ENCODE assay signal across 26 cellular contexts in the genomic region with DNA sequence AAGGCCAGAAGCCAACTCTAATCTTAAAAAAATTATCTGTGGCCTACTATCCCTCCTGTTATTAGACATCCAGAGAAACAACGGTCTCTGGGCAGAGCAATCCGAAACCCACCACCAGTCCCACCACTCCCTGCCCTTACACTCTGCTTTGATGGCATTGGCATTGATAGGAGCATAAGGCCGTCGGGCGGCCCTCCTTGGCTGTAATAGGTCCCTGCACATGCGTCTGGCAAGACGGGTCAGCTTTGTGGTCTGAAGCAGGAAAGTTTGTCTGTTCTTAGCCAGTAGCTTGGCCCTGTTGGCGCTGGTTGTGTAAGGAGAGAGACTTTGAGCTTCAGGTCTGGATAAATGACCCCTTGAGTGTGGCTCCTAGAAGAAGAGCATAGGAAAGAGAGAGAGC. TPM values are rescaled to one million over a fixed set of nuclear protein-coding genes. Genes with fewer than 3 reads are reported as not detected.
DNase-seq lines count a peak whose midpoint lies in the region; ATAC-seq and TF ChIP-seq lines count a peak whose summit lies in the region.
"Had no signal": no experiment of that assay in that cellular context is flagged by ENCODE, and none has a peak within 500 bp of the region (broad histone marks: within the 10 kb centered on the region; RNA-seq: fewer than 3 reads in every experiment).

No MANE protein-coding gene starts in this region.

- intact Hi-C loops in left ventricle myocardium superior (cut with micrococcal nuclease), result no loop called here
- intact Hi-C loops in left ventricle myocardium inferior (cut with micrococcal nuclease), result no loop called here
- intact Hi-C loops in activated CD4-positive, alpha-beta memory T cell treated with anti-CD3 and anti-CD28 coated beads for 36 hours (cut with micrococcal nuclease), result no loop called here
- intact Hi-C loops in dendritic cell treated with granulocyte-macrophage colony-stimulating factor and Interleukin-4, amounts not matched to agents 40 ng/mL and 50 ng/mL, for 4 days (cut with micrococcal nuclease), result no loop called here

- 76 to 89% methylated on average over 8 of the region's 8 CpGs for WGBS in tibial nerve, 2 donors

- no peaks in the 10 kb centered on the region for H3K9me3 ChIP-seq in left ventricle myocardium inferior (replicated peaks)
- no peaks in the 10 kb centered on the region for H3K9me3 ChIP-seq in tibial nerve
- H3K9me3 ChIP-seq: left lung, MG63, pancreas, Peyer's patch had no signal

- CTCF ChIA-PET in activated CD4-positive, alpha-beta memory T cell treated with anti-CD3 and anti-CD28 coated beads for 36 hours (lab: Charles Lee), result interaction anchor here (1.3 to 1.6 kb wide), 3 partner anchors 14 to 170 kb away, joined by 3 to 8 read pairs (median 5); a partner anchor contains a TSS

- peaks cover 70% of the 10 kb centered on the region for H3K4me1 Mint-ChIP-seq in activated CD4-positive, alpha-beta memory T cell treated with anti-CD3 and anti-CD28 coated beads for 36 hours (ENCODE audit: low read depth)
- peaks cover 74% of the 10 kb centered on the region for H3K4me1 Mint-ChIP-seq in dendritic cell treated with granulocyte-macrophage colony-stimulating factor and Interleukin-4, amounts not matched to agents 40 ng/mL and 50 ng/mL, for 4 days (ENCODE audit: low read depth)
- H3K4me1 Mint-ChIP-seq in progenitor cell of endocrine pancreas (ENCODE audit: low read depth), result peaks cover 22% of the 10 kb centered on the region

- no peaks in the 10 kb centered on the region for H3K27me3 Mint-ChIP-seq in activated CD4-positive, alpha-beta memory T cell treated with anti-CD3 and anti-CD28 coated beads for 36 hours
- H3K27me3 Mint-ChIP-seq in dendritic cell treated with granulocyte-macrophage colony-stimulating factor and Interleukin-4, amounts not matched to agents 40 ng/mL and 50 ng/mL, for 4 days, result no peaks in the 10 kb centered on the region
- no peaks in the 10 kb centered on the region for H3K27me3 Mint-ChIP-seq in progenitor cell of endocrine pancreas
- H3K27me3 Mint-ChIP-seq: natural killer cell treated with Interleukin-12 subunit alpha and Interleukin-12 subunit beta and Interleukin-15 and Interleukin-18, amount 100 ng/mL, for 72 hours had no signal

- no peak for ATAC-seq in left ventricle myocardium superior
- no peak for ATAC-seq in esophagus mucosa
- ATAC-seq: left lung; natural killer cell treated with Interleukin-12 subunit alpha and Interleukin-12 subunit beta and Interleukin-15 and Interleukin-18, amount 100 ng/mL, for 72 hours; pancreas had no signal

- no peaks in the 10 kb centered on the region for H3K27me3 ChIP-seq in left ventricle myocardium inferior (ENCODE audit: low read depth)
- H3K27me3 ChIP-seq in tibial nerve, result no peaks in the 10 kb centered on the region
- H3K27me3 ChIP-seq: left lung, MG63, pancreas, Peyer's patch had no signal

- H3K9me3 Mint-ChIP-seq in activated CD4-positive, alpha-beta memory T cell treated with anti-CD3 and anti-CD28 coated beads for 36 hours, result no peaks in the 10 kb centered on the region
- no peaks in the 10 kb centered on the region for H3K9me3 Mint-ChIP-seq in dendritic cell treated with granulocyte-macrophage colony-stimulating factor and Interleukin-4, amounts not matched to agents 40 ng/mL and 50 ng/mL, for 4 days
- H3K9me3 Mint-ChIP-seq in progenitor cell of endocrine pancreas (ENCODE audit: low read depth), result no peaks in the 10 kb centered on the region
- H3K9me3 Mint-ChIP-seq: CD8-positive, alpha-beta memory T cell; immature natural killer cell; natural killer cell treated with Interleukin-12 subunit alpha and Interleukin-12 subunit beta and Interleukin-15 and Interleukin-18, amount 100 ng/mL, for 72 hours had no signal

- H3K36me3 Mint-ChIP-seq in activated CD4-positive, alpha-beta memory T cell treated with anti-CD3 and anti-CD28 coated beads for 36 hours, result peaks cover 70% of the 10 kb centered on the region
- H3K36me3 Mint-ChIP-seq in dendritic cell treated with granulocyte-macrophage colony-stimulating factor and Interleukin-4, amounts not matched to agents 40 ng/mL and 50 ng/mL, for 4 days (ENCODE audit: low read depth), result peaks cover 85% of the 10 kb centered on the region
- peaks cover 38% of the 10 kb centered on the region for H3K36me3 Mint-ChIP-seq in progenitor cell of endocrine pancreas (ENCODE audit: insufficient read depth)

- H3K4me3 Mint-ChIP-seq in activated CD4-positive, alpha-beta memory T cell treated with anti-CD3 and anti-CD28 coated beads for 36 hours, result no peak overlapping the region
- H3K4me3 Mint-ChIP-seq in dendritic cell treated with granulocyte-macrophage colony-stimulating factor and Interleukin-4, amounts not matched to agents 40 ng/mL and 50 ng/mL, for 4 days, result no peak overlapping the region
- H3K4me3 Mint-ChIP-seq in progenitor cell of endocrine pancreas (ENCODE audit: low read depth), result no peak overlapping the region
- H3K4me3 Mint-ChIP-seq: immature natural killer cell; natural killer cell treated with Interleukin-12 subunit alpha and Interleukin-12 subunit beta and Interleukin-15 and Interleukin-18, amount 100 ng/mL, for 72 hours had no signal

- H3K27ac Mint-ChIP-seq in activated CD4-positive, alpha-beta memory T cell treated with anti-CD3 and anti-CD28 coated beads for 36 hours, result peak overlapping the region; percentile 13
- H3K27ac Mint-ChIP-seq in dendritic cell treated with granulocyte-macrophage colony-stimulating factor and Interleukin-4, amounts not matched to agents 40 ng/mL and 50 ng/mL, for 4 days, result peak overlapping the region; percentile 97
- no peak overlapping the region for H3K27ac Mint-ChIP-seq in progenitor cell of endocrine pancreas

- POLR2A ChIA-PET in activated CD4-positive, alpha-beta memory T cell treated with anti-CD3 and anti-CD28 coated beads for 36 hours (lab: Charles Lee), result interaction anchor here (0.9 to 1.2 kb wide), 2 partner anchors 10 to 246 kb away, joined by 3 read pairs; no protein-coding TSS in a partner anchor

- DNase-seq in left ventricle myocardium superior (peak; percentile 15), left ventricle myocardium inferior (no peak), tibial nerve (ENCODE audit: low spot score in 2 of 2) (no peak), progenitor cell of endocrine pancreas (ENCODE audit: low spot score, unreplicated experiment) (no peak), HK-2 (ENCODE audit: unreplicated experiment) (no peak)
- DNase-seq in activated CD4-positive, alpha-beta memory T cell treated with anti-CD3 and anti-CD28 coated beads for 36 hours, result no peak
- DNase-seq: CD8-positive, alpha-beta memory T cell; DMS 273 treated with DMSO at 0.1 percent for 48 hours; hypothalamus; immature natural killer cell; KBM-7; MG63; midbrain; NCI-H2081; NCI-H2227 treated with DMSO at 0.1 percent for 48 hours; NCI-H69; Peyer's patch; SIG-M5; small intestine; stimulated activated CD4-positive, alpha-beta T cell treated with anti-CD3 and anti-CD28 coated beads, Interleukin-1b, Interleukin-23, amount 100 ng/mL, for 48 hours; SW 1271 had no signal

- H3K27ac ChIP-seq in left ventricle myocardium inferior (replicated peaks) (no peak overlapping the region), tibial nerve (peak overlapping the region in 3 of 4 donors; percentile 95 to 99 (median 97))
- H3K27ac ChIP-seq: pancreas, Peyer's patch had no signal

- H3K4me3 ChIP-seq in left ventricle myocardium inferior, result no peak overlapping the region
- H3K4me3 ChIP-seq in tibial nerve, result no peak overlapping the region
- H3K4me3 ChIP-seq: left lung, MG63, pancreas, Peyer's patch had no signal

- H3K36me3 ChIP-seq in left ventricle myocardium inferior (peaks cover 53% of the 10 kb centered on the region), tibial nerve (peaks cover 8 to 50% (median 22%) of the 10 kb centered on the region in 3 donors)

- TF ChIP-seq POLR2A in tibial nerve (IDR thresholded peaks at IDR 0.05), result no peak

- TF ChIP-seq EP300 in tibial nerve (IDR thresholded peaks at IDR 0.05), result no peak

- no peak for TF ChIP-seq CTCF in left ventricle myocardium inferior (IDR thresholded peaks at IDR 0.05; ENCODE audit: borderline replicate concordance)
- TF ChIP-seq CTCF in tibial nerve (IDR thresholded peaks at IDR 0.05), result no peak
- TF ChIP-seq CTCF in progenitor cell of endocrine pancreas (IDR thresholded peaks at IDR 0.05; ENCODE audit: unreplicated experiment), result no peak

- peaks cover 54% of the 10 kb centered on the region for H3K4me1 ChIP-seq in left ventricle myocardium inferior
- H3K4me1 ChIP-seq in tibial nerve, result peaks cover 4 to 70% (median 43%) of the 10 kb centered on the region in 4 donors

RNA-seq across cellular contexts. Expression of a gene that starts 3.8 kb away (rescaled TPM):
- total RNA-seq in left ventricle myocardium superior (12.3 TPM), left ventricle myocardium inferior (12.5 TPM), tibial nerve (10 to 100 TPM in 3 of 4 donors, 1 to 10 TPM in 1; 8.3 to 18.8 (median 14.2) TPM), progenitor cell of endocrine pancreas (23.1 and 26.0 TPM in 2 replicates), esophagus mucosa (9.3 TPM)
- total RNA-seq in activated CD4-positive, alpha-beta memory T cell treated with anti-CD3 and anti-CD28 coated beads for 36 hours, result 10 to 100 TPM; 32.7 to 34.2 TPM

RNA-seq across cellular contexts. Expression of a gene that starts 6.5 kb away (rescaled TPM):
- total RNA-seq in left ventricle myocardium superior, result 33.1 TPM
- 26.3 TPM for total RNA-seq in left ventricle myocardium inferior
- 100 to 1,000 TPM; 166 to 167 TPM for total RNA-seq in activated CD4-positive, alpha-beta memory T cell treated with anti-CD3 and anti-CD28 coated beads for 36 hours
- total RNA-seq in tibial nerve, result 10 to 100 TPM; 79.5 to 95.3 (median 88.8) TPM
- total RNA-seq in progenitor cell of endocrine pancreas, result 134 and 140 TPM in 2 replicates
- total RNA-seq in esophagus mucosa, result 88.4 TPM

RNA-seq across cellular contexts. Expression of a gene that starts 17.5 kb away (rescaled TPM):
- total RNA-seq in left ventricle myocardium superior (12.9 TPM), left ventricle myocardium inferior (14.6 TPM), tibial nerve (100 to 1,000 TPM in 2 of 4 donors, 10 to 100 TPM in 2; 64.9 to 138 (median 93.9) TPM), progenitor cell of endocrine pancreas (42.7 and 47.0 TPM in 2 replicates), esophagus mucosa (64.9 TPM)
- total RNA-seq in activated CD4-positive, alpha-beta memory T cell treated with anti-CD3 and anti-CD28 coated beads for 36 hours, result 100 to 1,000 TPM; 113 to 116 TPM

RNA-seq across cellular contexts. Expression of a gene that starts 17.9 kb away (rescaled TPM):
- total RNA-seq in left ventricle myocardium superior (1.7 TPM), left ventricle myocardium inferior (2.0 TPM), tibial nerve (10 to 100 TPM in 3 of 4 donors, 1 to 10 TPM in 1; 9.3 to 13.8 (median 11.2) TPM), progenitor cell of endocrine pancreas (0.62 and 0.86 TPM in 2 replicates), esophagus mucosa (4.9 TPM)
- total RNA-seq in activated CD4-positive, alpha-beta memory T cell treated with anti-CD3 and anti-CD28 coated beads for 36 hours, result 1 to 10 TPM; 1.1 to 1.5 TPM

RNA-seq across cellular contexts. Expression of a gene that starts 21.4 kb away (rescaled TPM):
- total RNA-seq in left ventricle myocardium superior (804 TPM), left ventricle myocardium inferior (958 TPM), tibial nerve (1,000 to 10,000 TPM; 1,003 to 1,250 (median 1,110) TPM), progenitor cell of endocrine pancreas (1,931 and 1,938 TPM in 2 replicates), esophagus mucosa (1,515 TPM)
- total RNA-seq in activated CD4-positive, alpha-beta memory T cell treated with anti-CD3 and anti-CD28 coated beads for 36 hours, result 1,000 to 10,000 TPM; 1,956 to 1,989 TPM
